Comparison of ENCODE assay signal across 1 cellular context in the genomic region with DNA sequence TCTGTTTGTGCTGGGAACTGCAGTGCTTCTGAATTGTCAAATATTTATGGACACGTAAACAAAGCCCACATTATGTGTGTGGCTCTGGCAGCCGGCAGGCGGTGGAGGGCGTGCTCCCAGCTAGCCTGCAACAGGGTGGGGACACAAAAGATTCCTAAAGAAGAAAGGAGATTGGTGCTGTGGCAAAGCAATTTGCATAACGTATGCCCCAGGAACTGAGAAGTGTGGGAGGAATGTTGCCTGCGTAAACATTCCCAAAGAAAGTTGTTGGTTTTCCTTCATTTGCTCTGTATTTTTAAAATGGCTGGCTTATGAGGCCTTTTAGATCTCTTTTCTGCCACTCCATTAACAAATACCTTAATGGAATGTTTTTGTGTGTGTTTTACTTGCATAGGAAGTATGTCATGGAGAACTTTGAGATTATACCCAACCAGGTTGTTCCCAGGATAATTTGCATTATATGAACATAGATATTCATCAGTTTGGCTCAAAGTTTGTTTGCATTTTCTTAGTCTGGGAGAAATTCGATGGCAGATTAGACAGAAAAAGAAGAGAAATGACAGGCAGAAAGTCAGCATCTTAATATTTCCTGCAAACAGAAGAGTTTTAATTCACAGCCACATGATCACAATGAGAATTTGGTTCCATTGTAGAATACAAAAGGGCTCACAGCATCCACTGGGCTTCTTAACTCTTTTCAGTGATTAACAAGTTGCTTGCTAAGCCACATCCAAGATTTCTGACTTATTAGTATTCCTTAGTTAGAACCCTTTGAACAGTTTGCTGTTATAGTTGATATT.
TF ChIP-seq lines count a peak whose summit lies in the region.

No MANE protein-coding gene starts in this region.

TF ChIP-seq in K562, 482 proteins besides CTCF, POLR2A, EP300 and RAD21 (continues in another document):
- TF ChIP-seq NRF1 (conservative IDR thresholded peaks at IDR 0.05 in 1 of 2, IDR thresholded peaks at IDR 0.05 in 1 of 2) (0 out of 4 replicates have a peak, but pooled peaks of 1 of the 2 experiments have one; percentile 22), DPF2 (IDR thresholded peaks at IDR 0.05) (0 out of 2 replicates have a peak, but pooled peaks have one; percentile 21), ARHGAP35 (IDR thresholded peaks at IDR 0.05; ENCODE audit: partially characterized antibody) (no peak), RBM34 (IDR thresholded peaks at IDR 0.05; ENCODE audit: borderline replicate concordance, insufficient read depth, low read length) (no peak), CREM (IDR thresholded peaks at IDR 0.05; ENCODE audit: low read depth) (peak; percentile 19; the same call in 1 of the 2 replicates), ATF7 (IDR thresholded peaks at IDR 0.05) (peak; percentile 55; the same call in 1 of the 2 replicates), MYC (IDR thresholded peaks at IDR 0.05; ENCODE audit: low read depth, low read length) (peak; percentile 52; the same call in 1 of the 2 replicates), MYC (CRISPR knock-in tag; IDR thresholded peaks at IDR 0.05; ENCODE audit: borderline replicate concordance, low read depth) (no peak), SMC3 (conservative IDR thresholded peaks at IDR 0.05; ENCODE audit: insufficient read depth, low read depth, low read length) (0 out of 2 replicates have a peak, but pooled peaks have one; percentile 3), RBM15 (IDR thresholded peaks at IDR 0.05; ENCODE audit: insufficient read depth, low read length) (no peak), MEIS2 (IDR thresholded peaks at IDR 0.05; ENCODE audit: partially characterized antibody) (no peak), SMARCA4 (IDR thresholded peaks at IDR 0.05) (peak; percentile 28; the same call in 1 of the 2 replicates), RBFOX2 (IDR thresholded peaks at IDR 0.05; ENCODE audit: low read depth, low read length) (0 out of 2 replicates have a peak, but pooled peaks have one; percentile 22), ZNF175 (CRISPR knock-in tag; IDR thresholded peaks at IDR 0.05; ENCODE audit: low read depth) (peak; percentile 49; the same call in 1 of the 2 replicates), NR2F6 (CRISPR knock-in tag; IDR thresholded peaks at IDR 0.05) (no peak), SUPT5H (IDR thresholded peaks at IDR 0.05) (0 out of 2 replicates have a peak, but pooled peaks have one; percentile 40), FOXM1 (IDR thresholded peaks at IDR 0.05; ENCODE audit: low read depth) (peak; percentile 68; the same call in 1 of the 2 replicates), FOXM1 (CRISPR knock-in tag; IDR thresholded peaks at IDR 0.05; ENCODE audit: low read depth) (no peak), LCOR (CRISPR knock-in tag; IDR thresholded peaks at IDR 0.05) (no peak), TFAM (CRISPR knock-in tag; conservative IDR thresholded peaks at IDR 0.05) (no peak), ZNF589 (CRISPR knock-in tag; IDR thresholded peaks at IDR 0.05; ENCODE audit: low read depth) (0 out of 2 replicates have a peak, but pooled peaks have one; percentile 58), ZNF140 (CRISPR knock-in tag; IDR thresholded peaks at IDR 0.05) (peak; percentile 8; the same call in 1 of the 2 replicates), ZNF75A (CRISPR knock-in tag; IDR thresholded peaks at IDR 0.05) (no peak), TEAD4 (IDR thresholded peaks at IDR 0.05; ENCODE audit: low read length) (peak; percentile 40; the same call in 1 of the 2 replicates), TEAD4 (CRISPR knock-in tag; IDR thresholded peaks at IDR 0.05; ENCODE audit: borderline replicate concordance) (no peak), CHD1 (IDR thresholded peaks at IDR 0.05; ENCODE audit: low read length) (no peak), NCOR1 (IDR thresholded peaks at IDR 0.05) (no peak), MXI1 (IDR thresholded peaks at IDR 0.05; ENCODE audit: low read depth, low read length) (no peak), FOXK2 (conservative IDR thresholded peaks at IDR 0.05 in 1 of 2, IDR thresholded peaks at IDR 0.05 in 1 of 2; ENCODE audit: low read depth in 2 of 2) (peak; percentile 81 to 83), STAT5A (IDR thresholded peaks at IDR 0.05; ENCODE audit: borderline replicate concordance, low read length) (no peak), GABPA (tag; conservative IDR thresholded peaks at IDR 0.05; ENCODE audit: low read depth) (0 out of 2 replicates have a peak, but pooled peaks have one; percentile 24), CSDE1 (IDR thresholded peaks at IDR 0.05) (no peak), MTA3 (IDR thresholded peaks at IDR 0.05; ENCODE audit: borderline replicate concordance) (peak; percentile 24; the same call in 1 of the 2 replicates), L3MBTL2 (IDR thresholded peaks at IDR 0.05) (peak; percentile 48; the same call in 1 of the 2 replicates), PTRF (tag; IDR thresholded peaks at IDR 0.05) (no peak), ELF1 (tag; IDR thresholded peaks at IDR 0.05) (0 out of 2 replicates have a peak, but pooled peaks have one; percentile 44), ZNF766 (CRISPR knock-in tag; conservative IDR thresholded peaks at IDR 0.05) (0 out of 2 replicates have a peak, but pooled peaks have one; percentile 57), ZNF24 (IDR thresholded peaks at IDR 0.05) (no peak), HSF4 (CRISPR knock-in tag; IDR thresholded peaks at IDR 0.05; ENCODE audit: borderline replicate concordance) (peak; percentile 5; the same call in 1 of the 2 replicates), RBM39 (optimal IDR thresholded peaks at IDR 0.05; ENCODE audit: low read depth, low read length) (no peak), DNMT1 (IDR thresholded peaks at IDR 0.05) (no peak), POLR2H (tag; IDR thresholded peaks at IDR 0.05; ENCODE audit: low read depth) (peak; percentile 57; the same call in 1 of the 2 replicates)
- TF ChIP-seq, protein P1, sequence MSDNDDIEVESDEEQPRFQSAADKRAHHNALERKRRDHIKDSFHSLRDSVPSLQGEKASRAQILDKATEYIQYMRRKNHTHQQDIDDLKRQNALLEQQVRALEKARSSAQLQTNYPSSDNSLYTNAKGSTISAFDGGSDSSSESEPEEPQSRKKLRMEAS (CRISPR knock-in tag; IDR thresholded peaks at IDR 0.05) = peak; percentile 12; the same call in 1 of the 2 replicates
- TF ChIP-seq, protein P2, sequence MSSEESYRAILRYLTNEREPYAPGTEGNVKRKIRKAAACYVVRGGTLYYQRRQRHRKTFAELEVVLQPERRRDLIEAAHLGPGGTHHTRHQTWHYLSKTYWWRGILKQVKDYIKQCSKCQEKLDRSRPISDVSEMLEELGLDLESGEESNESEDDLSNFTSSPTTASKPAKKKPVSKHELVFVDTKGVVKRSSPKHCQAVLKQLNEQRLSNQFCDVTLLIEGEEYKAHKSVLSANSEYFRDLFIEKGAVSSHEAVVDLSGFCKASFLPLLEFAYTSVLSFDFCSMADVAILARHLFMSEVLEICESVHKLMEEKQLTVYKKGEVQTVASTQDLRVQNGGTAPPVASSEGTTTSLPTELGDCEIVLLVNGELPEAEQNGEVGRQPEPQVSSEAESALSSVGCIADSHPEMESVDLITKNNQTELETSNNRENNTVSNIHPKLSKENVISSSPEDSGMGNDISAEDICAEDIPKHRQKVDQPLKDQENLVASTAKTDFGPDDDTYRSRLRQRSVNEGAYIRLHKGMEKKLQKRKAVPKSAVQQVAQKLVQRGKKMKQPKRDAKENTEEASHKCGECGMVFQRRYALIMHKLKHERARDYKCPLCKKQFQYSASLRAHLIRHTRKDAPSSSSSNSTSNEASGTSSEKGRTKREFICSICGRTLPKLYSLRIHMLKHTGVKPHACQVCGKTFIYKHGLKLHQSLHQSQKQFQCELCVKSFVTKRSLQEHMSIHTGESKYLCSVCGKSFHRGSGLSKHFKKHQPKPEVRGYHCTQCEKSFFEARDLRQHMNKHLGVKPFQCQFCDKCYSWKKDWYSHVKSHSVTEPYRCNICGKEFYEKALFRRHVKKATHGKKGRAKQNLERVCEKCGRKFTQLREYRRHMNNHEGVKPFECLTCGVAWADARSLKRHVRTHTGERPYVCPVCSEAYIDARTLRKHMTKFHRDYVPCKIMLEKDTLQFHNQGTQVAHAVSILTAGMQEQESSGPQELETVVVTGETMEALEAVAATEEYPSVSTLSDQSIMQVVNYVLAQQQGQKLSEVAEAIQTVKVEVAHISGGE (CRISPR knock-in tag; IDR thresholded peaks at IDR 0.05) = 0 out of 6 replicates have a peak, but pooled peaks of 1 of the 3 experiments have one; percentile 21
- TF ChIP-seq, protein P3, sequence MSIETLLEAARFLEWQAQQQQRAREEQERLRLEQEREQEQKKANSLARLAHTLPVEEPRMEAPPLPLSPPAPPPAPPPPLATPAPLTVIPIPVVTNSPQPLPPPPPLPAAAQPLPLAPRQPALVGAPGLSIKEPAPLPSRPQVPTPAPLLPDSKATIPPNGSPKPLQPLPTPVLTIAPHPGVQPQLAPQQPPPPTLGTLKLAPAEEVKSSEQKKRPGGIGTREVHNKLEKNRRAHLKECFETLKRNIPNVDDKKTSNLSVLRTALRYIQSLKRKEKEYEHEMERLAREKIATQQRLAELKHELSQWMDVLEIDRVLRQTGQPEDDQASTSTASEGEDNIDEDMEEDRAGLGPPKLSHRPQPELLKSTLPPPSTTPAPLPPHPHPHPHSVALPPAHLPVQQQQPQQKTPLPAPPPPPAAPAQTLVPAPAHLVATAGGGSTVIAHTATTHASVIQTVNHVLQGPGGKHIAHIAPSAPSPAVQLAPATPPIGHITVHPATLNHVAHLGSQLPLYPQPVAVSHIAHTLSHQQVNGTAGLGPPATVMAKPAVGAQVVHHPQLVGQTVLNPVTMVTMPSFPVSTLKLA (conservative IDR thresholded peaks at IDR 0.05) = peak; percentile 48 to 63
- TF ChIP-seq, protein P4, sequence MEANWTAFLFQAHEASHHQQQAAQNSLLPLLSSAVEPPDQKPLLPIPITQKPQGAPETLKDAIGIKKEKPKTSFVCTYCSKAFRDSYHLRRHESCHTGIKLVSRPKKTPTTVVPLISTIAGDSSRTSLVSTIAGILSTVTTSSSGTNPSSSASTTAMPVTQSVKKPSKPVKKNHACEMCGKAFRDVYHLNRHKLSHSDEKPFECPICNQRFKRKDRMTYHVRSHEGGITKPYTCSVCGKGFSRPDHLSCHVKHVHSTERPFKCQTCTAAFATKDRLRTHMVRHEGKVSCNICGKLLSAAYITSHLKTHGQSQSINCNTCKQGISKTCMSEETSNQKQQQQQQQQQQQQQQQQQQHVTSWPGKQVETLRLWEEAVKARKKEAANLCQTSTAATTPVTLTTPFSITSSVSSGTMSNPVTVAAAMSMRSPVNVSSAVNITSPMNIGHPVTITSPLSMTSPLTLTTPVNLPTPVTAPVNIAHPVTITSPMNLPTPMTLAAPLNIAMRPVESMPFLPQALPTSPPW (CRISPR knock-in tag; IDR thresholded peaks at IDR 0.05) = 0 out of 2 replicates have a peak, but pooled peaks have one; percentile 38
- TF ChIP-seq, protein P5, sequence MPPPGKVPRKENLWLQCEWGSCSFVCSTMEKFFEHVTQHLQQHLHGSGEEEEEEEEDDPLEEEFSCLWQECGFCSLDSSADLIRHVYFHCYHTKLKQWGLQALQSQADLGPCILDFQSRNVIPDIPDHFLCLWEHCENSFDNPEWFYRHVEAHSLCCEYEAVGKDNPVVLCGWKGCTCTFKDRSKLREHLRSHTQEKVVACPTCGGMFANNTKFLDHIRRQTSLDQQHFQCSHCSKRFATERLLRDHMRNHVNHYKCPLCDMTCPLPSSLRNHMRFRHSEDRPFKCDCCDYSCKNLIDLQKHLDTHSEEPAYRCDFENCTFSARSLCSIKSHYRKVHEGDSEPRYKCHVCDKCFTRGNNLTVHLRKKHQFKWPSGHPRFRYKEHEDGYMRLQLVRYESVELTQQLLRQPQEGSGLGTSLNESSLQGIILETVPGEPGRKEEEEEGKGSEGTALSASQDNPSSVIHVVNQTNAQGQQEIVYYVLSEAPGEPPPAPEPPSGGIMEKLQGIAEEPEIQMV (tag; conservative IDR thresholded peaks at IDR 0.05; ENCODE audit: low read depth) = 0 out of 2 replicates have a peak, but pooled peaks have one; percentile 36
- TF ChIP-seq, protein P6, sequence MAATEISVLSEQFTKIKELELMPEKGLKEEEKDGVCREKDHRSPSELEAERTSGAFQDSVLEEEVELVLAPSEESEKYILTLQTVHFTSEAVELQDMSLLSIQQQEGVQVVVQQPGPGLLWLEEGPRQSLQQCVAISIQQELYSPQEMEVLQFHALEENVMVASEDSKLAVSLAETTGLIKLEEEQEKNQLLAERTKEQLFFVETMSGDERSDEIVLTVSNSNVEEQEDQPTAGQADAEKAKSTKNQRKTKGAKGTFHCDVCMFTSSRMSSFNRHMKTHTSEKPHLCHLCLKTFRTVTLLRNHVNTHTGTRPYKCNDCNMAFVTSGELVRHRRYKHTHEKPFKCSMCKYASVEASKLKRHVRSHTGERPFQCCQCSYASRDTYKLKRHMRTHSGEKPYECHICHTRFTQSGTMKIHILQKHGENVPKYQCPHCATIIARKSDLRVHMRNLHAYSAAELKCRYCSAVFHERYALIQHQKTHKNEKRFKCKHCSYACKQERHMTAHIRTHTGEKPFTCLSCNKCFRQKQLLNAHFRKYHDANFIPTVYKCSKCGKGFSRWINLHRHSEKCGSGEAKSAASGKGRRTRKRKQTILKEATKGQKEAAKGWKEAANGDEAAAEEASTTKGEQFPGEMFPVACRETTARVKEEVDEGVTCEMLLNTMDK (IDR thresholded peaks at IDR 0.05; ENCODE audit: borderline replicate concordance, insufficient read depth, low read depth, low read length, poor library complexity, severe bottlenecking) = peak; percentile 15
- TF ChIP-seq, protein P7, sequence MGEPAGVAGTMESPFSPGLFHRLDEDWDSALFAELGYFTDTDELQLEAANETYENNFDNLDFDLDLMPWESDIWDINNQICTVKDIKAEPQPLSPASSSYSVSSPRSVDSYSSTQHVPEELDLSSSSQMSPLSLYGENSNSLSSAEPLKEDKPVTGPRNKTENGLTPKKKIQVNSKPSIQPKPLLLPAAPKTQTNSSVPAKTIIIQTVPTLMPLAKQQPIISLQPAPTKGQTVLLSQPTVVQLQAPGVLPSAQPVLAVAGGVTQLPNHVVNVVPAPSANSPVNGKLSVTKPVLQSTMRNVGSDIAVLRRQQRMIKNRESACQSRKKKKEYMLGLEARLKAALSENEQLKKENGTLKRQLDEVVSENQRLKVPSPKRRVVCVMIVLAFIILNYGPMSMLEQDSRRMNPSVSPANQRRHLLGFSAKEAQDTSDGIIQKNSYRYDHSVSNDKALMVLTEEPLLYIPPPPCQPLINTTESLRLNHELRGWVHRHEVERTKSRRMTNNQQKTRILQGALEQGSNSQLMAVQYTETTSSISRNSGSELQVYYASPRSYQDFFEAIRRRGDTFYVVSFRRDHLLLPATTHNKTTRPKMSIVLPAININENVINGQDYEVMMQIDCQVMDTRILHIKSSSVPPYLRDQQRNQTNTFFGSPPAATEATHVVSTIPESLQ (CRISPR knock-in tag; IDR thresholded peaks at IDR 0.05) = no peak
- TF ChIP-seq, protein P8, sequence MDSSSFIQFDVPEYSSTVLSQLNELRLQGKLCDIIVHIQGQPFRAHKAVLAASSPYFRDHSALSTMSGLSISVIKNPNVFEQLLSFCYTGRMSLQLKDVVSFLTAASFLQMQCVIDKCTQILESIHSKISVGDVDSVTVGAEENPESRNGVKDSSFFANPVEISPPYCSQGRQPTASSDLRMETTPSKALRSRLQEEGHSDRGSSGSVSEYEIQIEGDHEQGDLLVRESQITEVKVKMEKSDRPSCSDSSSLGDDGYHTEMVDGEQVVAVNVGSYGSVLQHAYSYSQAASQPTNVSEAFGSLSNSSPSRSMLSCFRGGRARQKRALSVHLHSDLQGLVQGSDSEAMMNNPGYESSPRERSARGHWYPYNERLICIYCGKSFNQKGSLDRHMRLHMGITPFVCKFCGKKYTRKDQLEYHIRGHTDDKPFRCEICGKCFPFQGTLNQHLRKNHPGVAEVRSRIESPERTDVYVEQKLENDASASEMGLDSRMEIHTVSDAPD (CRISPR knock-in tag; IDR thresholded peaks at IDR 0.05) = no peak
- TF ChIP-seq, protein P9, sequence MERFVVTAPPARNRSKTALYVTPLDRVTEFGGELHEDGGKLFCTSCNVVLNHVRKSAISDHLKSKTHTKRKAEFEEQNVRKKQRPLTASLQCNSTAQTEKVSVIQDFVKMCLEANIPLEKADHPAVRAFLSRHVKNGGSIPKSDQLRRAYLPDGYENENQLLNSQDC (CRISPR knock-in tag; IDR thresholded peaks at IDR 0.05) = no peak
